Comparison of ENCODE assay signal across 7 cellular contexts in the genomic region with DNA sequence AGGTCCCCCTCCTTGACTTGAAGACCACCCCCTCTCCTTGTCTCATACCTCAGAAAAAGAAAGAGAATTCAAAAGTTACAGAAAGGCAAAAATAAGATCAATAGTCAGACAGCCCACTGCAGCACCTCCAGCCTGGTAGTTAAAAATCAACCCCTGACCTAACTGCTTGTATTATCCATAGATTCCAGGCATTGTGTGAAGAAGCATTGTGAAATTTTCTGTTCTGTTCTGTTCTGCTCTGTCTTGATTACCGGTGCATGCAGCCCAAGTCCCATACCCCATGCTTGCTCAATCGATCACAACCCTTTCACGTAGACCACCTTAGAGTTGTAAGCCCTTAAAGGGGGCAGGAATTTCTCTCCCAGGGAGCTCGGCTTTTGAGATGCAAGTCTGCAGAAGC.
"Had no signal": no experiment of that assay in that cellular context is flagged by ENCODE, and none has a peak within 500 bp of the region (broad histone marks: within the 10 kb centered on the region; RNA-seq: fewer than 3 reads in every experiment).

No MANE protein-coding gene starts in this region.

- H3K4me3 ChIP-seq: HAP-1, K562 had no signal

- FAIRE-seq: K562 had no signal

- DNase-seq: GOT3, H7, IMR-90, KG1 had no signal

- H3K4me1 ChIP-seq: HAP-1 had no signal

- H3K9me3 ChIP-seq: HAP-1 had no signal

- ATAC-seq: HCT116, K562 had no signal

- H3K36me3 ChIP-seq: HAP-1 had no signal
